In genomic region chr21:29298348-29299045, GRCh38 we compare ENCODE assay signal across 8 cellular contexts. TPM values are rescaled to one million over a fixed set of nuclear protein-coding genes. Genes with fewer than 3 reads are reported as not detected.
DNase-seq lines count a peak whose midpoint lies in the region; FAIRE-seq and TF ChIP-seq lines count a peak whose summit lies in the region.

Gene BACH1, plus strand, starts transcription at chr21:29298922. Its CDS starts 22,359 bp downstream, at chr21:29321281.

- H4K20me1 ChIP-seq in MM.1S (ENCODE audit: insufficient read depth, low read length): peaks cover 22% of the 10 kb centered on the region

- TF ChIP-seq POLR2A in H54 (IDR thresholded peaks at IDR 0.05; ENCODE audit: low read depth, low read length): peak; percentile 96

- no peaks in the 10 kb centered on the region for H3K27me3 ChIP-seq in MM.1S (replicated peaks; ENCODE audit: insufficient read depth, low read length)
- no peaks in the 10 kb centered on the region for H3K27me3 ChIP-seq in stomach smooth muscle (ENCODE audit: control insufficient read depth in 1 of 2, insufficient read depth in 2 of 2, low read length in 2 of 2)

- peak within 1 kb of the TSS; percentile 98 for H3K27ac Mint-ChIP-seq in neural crest cell (ENCODE audit: unreplicated experiment)

- peak; percentile 25 for TF ChIP-seq CTCF in MM.1S (IDR thresholded peaks at IDR 0.05; ENCODE audit: low read length)
- no peak for TF ChIP-seq CTCF in neural crest cell (conservative IDR thresholded peaks at IDR 0.05)

- no peaks in the 10 kb centered on the region for H3K9me2 ChIP-seq in MM.1S (replicated peaks; ENCODE audit: insufficient read depth, low read length)

- peaks cover 32% of the 10 kb centered on the region for H3F3A ChIP-seq in MM.1S (ENCODE audit: insufficient read depth, low read length)

- peak; percentile 98 for DNase-seq in Daoy (ENCODE audit: low read depth)
- peak; percentile 91 for DNase-seq in H54 (ENCODE audit: insufficient read length, low spot score)
- DNase-seq in MM.1S: peak; percentile 93
- DNase-seq in SHP77 treated with DMSO at 0.1 percent for 48 hours (lab: John Stamatoyannopoulos, UW): peak; percentile 55
- DNase-seq in activated effector memory CD4-positive, alpha-beta T cell treated with anti-CD3 and anti-CD28 coated beads, Interleukin-2, amount 50 U/mL, for 16 hours: peak; percentile 95
- DNase-seq in fibroblast of the conjunctiva (ENCODE audit: low read depth): peak; percentile 88
- DNase-seq in neural crest cell (ENCODE audit: low read depth, low spot score): peak; percentile 82

- FAIRE-seq in H54 (lab: Jason Lieb, UNC): no peak

- peaks cover 3% of the 10 kb centered on the region for H3K9me3 Mint-ChIP-seq in neural crest cell

- H3K9ac ChIP-seq in MM.1S (ENCODE audit: low read length): peak within 1 kb of the TSS; percentile 87
- H3K9ac ChIP-seq in stomach smooth muscle (ENCODE audit: low read length in 2 of 2): peak within 1 kb of the TSS; percentile 83 to 84

- H3K4me3 Mint-ChIP-seq in neural crest cell: peak within 1 kb of the TSS; percentile 92

- H3K4me1 ChIP-seq in MM.1S (ENCODE audit: low read length): peaks cover 37% of the 10 kb centered on the region
- H3K4me1 ChIP-seq in stomach smooth muscle (ENCODE audit: control insufficient read depth, insufficient read depth, low read length): peaks cover 29% of the 10 kb centered on the region

- H3K4me3 ChIP-seq in MM.1S (ENCODE audit: low read length): peak within 1 kb of the TSS; percentile 94
- H3K4me3 ChIP-seq in stomach smooth muscle (ENCODE audit: low read length in 2 of 2): peak within 1 kb of the TSS; percentile 95 to 97

- H3K36me3 ChIP-seq in MM.1S (replicated peaks; ENCODE audit: insufficient read depth, low read length): no peaks in the 10 kb centered on the region
- H3K36me3 ChIP-seq in stomach smooth muscle (ENCODE audit: control insufficient read depth in 2 of 2, insufficient read depth in 2 of 2, low read length in 2 of 2): no peaks in the 10 kb centered on the region

- peak within 1 kb of the TSS; percentile 86 for H2AFZ ChIP-seq in MM.1S (ENCODE audit: low read length)

- peak within 1 kb of the TSS; percentile 97 for H3K4me2 ChIP-seq in MM.1S (ENCODE audit: low read depth, low read length)

- H3K27ac ChIP-seq in MM.1S (ENCODE audit: low read length) (peak within 1 kb of the TSS; percentile 82), stomach smooth muscle (ENCODE audit: low read length) (peak within 1 kb of the TSS; percentile 25)

- H3K9me3 ChIP-seq in MM.1S (replicated peaks; ENCODE audit: insufficient read depth, low read length): no peaks in the 10 kb centered on the region
- H3K9me3 ChIP-seq in stomach smooth muscle (ENCODE audit: control insufficient read depth in 2 of 2, low read length in 2 of 2): no peaks in the 10 kb centered on the region

- no peaks in the 10 kb centered on the region for H3K27me3 Mint-ChIP-seq in neural crest cell (ENCODE audit: low read depth)

- peaks cover 50% of the 10 kb centered on the region for H3K4me1 Mint-ChIP-seq in neural crest cell

- H3K79me2 ChIP-seq in MM.1S (ENCODE audit: low read length): peaks cover 44% of the 10 kb centered on the region

- peaks cover 20% of the 10 kb centered on the region for H3K36me3 Mint-ChIP-seq in neural crest cell (ENCODE audit: low read depth)

RNA-seq across cellular contexts. Expression of gene BACH1, which starts in this region (rescaled TPM):
- total RNA-seq in Daoy (2014; rRNA removed; shearing (Covaris generic)): 63.6 and 74.1 TPM in 2 replicates
- total RNA-seq in neural crest cell: 66.4 and 69.2 TPM in 2 replicates

Comparison
In these comparisons a context has a peak if more than half of its experiments do, and no peak if none do; other contexts are left out.
1. Peak in every context shown above with its lines: DNase-seq, H3K4me3 ChIP-seq and H3K27ac ChIP-seq.